ENCODE assay signal across 17 cellular contexts in the genomic region with DNA sequence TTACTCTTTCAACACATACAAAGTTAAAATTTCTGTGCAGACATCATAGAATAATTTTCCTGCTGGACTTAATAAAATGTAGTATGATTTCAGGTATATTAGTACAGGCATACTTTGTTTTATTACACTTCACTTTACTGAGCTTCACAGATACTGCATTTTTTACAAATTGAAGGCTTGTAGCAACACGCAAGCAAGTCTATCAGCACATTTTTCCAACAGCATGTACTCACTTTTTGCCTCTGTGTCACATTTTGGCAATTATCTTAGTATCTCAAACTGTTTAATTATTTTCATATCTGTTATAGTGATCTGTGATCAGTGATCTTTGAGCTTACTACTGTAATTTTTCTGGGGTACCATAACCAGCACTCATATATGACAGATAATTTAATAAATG. TPM values are rescaled to one million over a fixed set of nuclear protein-coding genes. Genes with fewer than 3 reads are reported as not detected.
"Had no signal": no experiment of that assay in that cellular context is flagged by ENCODE, and none has a peak within 500 bp of the region (broad histone marks: within the 10 kb centered on the region; RNA-seq: fewer than 3 reads in every experiment).

No MANE protein-coding gene starts in this region.

- H3K4me3 ChIP-seq: gastroesophageal sphincter, heart left ventricle had no signal

- H3K27me3 ChIP-seq: gastroesophageal sphincter, heart left ventricle had no signal

- DNase-seq: activated CD4-positive, alpha-beta T cell treated with anti-CD3 and anti-CD28 coated beads, Interleukin-2, amount 50 U/mL, for 4 hours; activated gamma-delta T cell treated with Interleukin-2 at 50 U/mL for 16 hours; endodermal cell; heart left ventricle; left ventricle myocardium superior; natural killer cell; stimulated activated CD4-positive, alpha-beta T cell treated with anti-CD3 and anti-CD28 coated beads, Interleukin-12 subunit alpha, Interleukin-12 subunit beta, amount 100 ng/mL, for 4 hours; stimulated activated CD4-positive, alpha-beta T cell treated with anti-CD3 and anti-CD28 coated beads, Interleukin-2, amount 100 ng/mL, for 24 hours; stimulated activated naive CD8-positive, alpha-beta T cell treated with anti-CD3 and anti-CD28 coated beads, Interleukin-15, Interleukin-2, amounts not matched to agents 100 U/mL and 50 U/mL, for 24 hours; substantia nigra; SW 1271; trophoblast cell had no signal

- H3K36me3 Mint-ChIP-seq: natural killer cell had no signal

- H3K4me1 Mint-ChIP-seq: natural killer cell had no signal

- H3K36me3 ChIP-seq: gastroesophageal sphincter, heart left ventricle had no signal

- H3K4me3 Mint-ChIP-seq: activated T-helper 1 cell treated with anti-CD3 and anti-CD28 coated beads, Interleukin-12 subunit alpha, Interleukin-12 subunit beta, Interleukin-2, Interleukin-4 antibody, amounts not matched to agents 30 ng/mL and 10 ng/mL and 1 ng/mL, durations not matched to agents 14 hours and 24 hours and 36 hours; endodermal cell; natural killer cell had no signal

- H3K27ac ChIP-seq: gastroesophageal sphincter, heart left ventricle had no signal

- H3K4me1 ChIP-seq: heart left ventricle had no signal

- ATAC-seq: activated naive CD4-positive, alpha-beta T cell treated with anti-CD3 and anti-CD28 coated beads, Interleukin-2, amount 50 U/mL, for 72 hours; gastroesophageal sphincter; heart left ventricle; left ventricle myocardium superior; natural killer cell; stimulated activated naive CD8-positive, alpha-beta T cell treated with anti-CD3 and anti-CD28 coated beads, Interleukin-15, Interleukin-2, amounts not matched to agents 100 U/mL and 50 U/mL, for 24 hours had no signal

- H3K27ac Mint-ChIP-seq: activated naive CD4-positive, alpha-beta T cell treated with anti-CD3 and anti-CD28 coated beads, Interleukin-2, amount 50 U/mL, for 72 hours; activated T-helper 1 cell treated with anti-CD3 and anti-CD28 coated beads, Interleukin-12 subunit alpha, Interleukin-12 subunit beta, Interleukin-2, Interleukin-4 antibody, amounts not matched to agents 30 ng/mL and 10 ng/mL and 1 ng/mL, durations not matched to agents 14 hours and 24 hours and 36 hours; endodermal cell; natural killer cell had no signal

RNA-seq across cellular contexts. Expression of gene BBOX1, which starts 44.5 kb away (rescaled TPM):
- total RNA-seq: activated CD8-positive, alpha-beta memory T cell treated with anti-CD3 and anti-CD28 coated beads for 36 hours; activated naive CD4-positive, alpha-beta T cell treated with anti-CD3 and anti-CD28 coated beads, Interleukin-2, amount 50 U/mL, for 72 hours; activated T-helper 1 cell treated with anti-CD3 and anti-CD28 coated beads, Interleukin-12 subunit alpha, Interleukin-12 subunit beta, Interleukin-2, Interleukin-4 antibody, amounts not matched to agents 30 ng/mL and 10 ng/mL and 1 ng/mL, durations not matched to agents 14 hours and 24 hours and 36 hours; endodermal cell; left ventricle myocardium superior; natural killer cell; T-helper 2 cell treated with Interferon-gamma antibody and Interleukin-4, amounts not matched to agents 100 ng/mL and 5 ng/mL, for 36 hours had no signal
- polyA plus RNA-seq: heart left ventricle had no signal
